In the genomic region with DNA sequence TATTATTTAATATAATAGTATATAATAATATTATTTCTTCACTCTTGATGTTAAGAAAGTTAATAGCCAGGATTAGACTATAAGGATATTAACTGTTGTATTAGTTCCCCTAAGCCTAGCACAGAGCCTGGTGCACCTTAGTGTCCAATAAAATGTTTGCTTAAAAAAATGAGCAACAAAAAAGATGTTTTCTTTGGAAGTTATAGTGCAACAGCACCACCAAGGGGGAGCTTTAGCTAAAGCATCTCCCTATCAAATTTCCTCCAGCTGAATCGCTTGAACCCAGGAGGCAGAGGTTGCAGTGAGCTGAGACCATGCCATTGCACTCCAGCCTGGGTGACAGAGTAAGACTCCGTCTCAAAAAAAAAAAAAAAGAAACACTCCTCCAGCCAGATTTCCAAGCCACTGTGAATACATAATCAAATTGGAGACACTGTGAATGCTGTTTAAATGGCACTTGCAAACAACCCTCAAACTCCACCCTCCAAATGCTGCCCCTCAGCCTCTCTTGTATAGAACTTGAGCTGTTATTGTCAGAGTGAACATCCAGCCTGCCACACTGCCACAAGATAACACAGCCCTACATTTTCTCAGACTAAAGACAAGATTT, we compare ENCODE assay signal across 7 cellular contexts.
A peak's percentile ranks its signal among the peaks of the same experiment; 100 is the strongest.
DNase-seq lines count a peak whose midpoint lies in the region; ATAC-seq and TF ChIP-seq lines count a peak whose summit lies in the region.

No MANE protein-coding gene starts in this region.

- in situ Hi-C loops in astrocyte of the cerebellum (cut with HindIII; ENCODE audit: low sequenced_read_pairs): no loop called here

- peak; percentile 57 for TF ChIP-seq CTCF in astrocyte of the cerebellum (IDR thresholded peaks at IDR 0.05; ENCODE audit: low read depth, low read length, missing control alignments)

- no peaks in the 10 kb centered on the region for H3K9me2 ChIP-seq in Karpas-422 (replicated peaks; ENCODE audit: insufficient read depth, low read length)

- H3K27me3 ChIP-seq in Karpas-422 (ENCODE audit: low read length): no peaks in the 10 kb centered on the region

- no peaks in the 10 kb centered on the region for H3K79me2 ChIP-seq in Karpas-422 (ENCODE audit: low read length)

- H3K9ac ChIP-seq in Karpas-422 (ENCODE audit: low read length): no peak overlapping the region

- ATAC-seq in GM19035 (IDR thresholded peaks at IDR 0.05; ENCODE audit: unreplicated experiment) (no peak), GM18519 (IDR thresholded peaks at IDR 0.05; ENCODE audit: low FRiP score, unreplicated experiment) (no peak)

- H4K20me1 ChIP-seq in Karpas-422 (ENCODE audit: insufficient read depth, low read depth, low read length): no peaks in the 10 kb centered on the region

- no peak overlapping the region for H3K4me2 ChIP-seq in Karpas-422 (ENCODE audit: low read depth, low read length, poor library complexity, severe bottlenecking)

- no peak overlapping the region for H3K27ac ChIP-seq in Karpas-422 (ENCODE audit: low read length)

- H2AFZ ChIP-seq in Karpas-422 (ENCODE audit: low read length): no peak overlapping the region

- no peaks in the 10 kb centered on the region for H3K36me3 ChIP-seq in Karpas-422 (ENCODE audit: insufficient read depth, low read length)

- no peak overlapping the region for H3K4me3 ChIP-seq in Karpas-422 (ENCODE audit: low read length)
- no peak overlapping the region for H3K4me3 ChIP-seq in astrocyte of the cerebellum (ENCODE audit: low read depth, low read length)

- H3K4me1 ChIP-seq in Karpas-422 (ENCODE audit: low read length): no peaks in the 10 kb centered on the region

- peak; percentile 10 for DNase-seq in ELF-1 (ENCODE audit: low read depth, low spot score)
- peak; percentile 71 for DNase-seq in Karpas-422
- DNase-seq in astrocyte of the cerebellum (ENCODE audit: low read depth): peak; percentile 12
- peak; percentile 49 to 61 for DNase-seq in lung microvascular endothelial cell (ENCODE audit: low read depth in 2 of 2)
- DNase-seq in middle frontal gyrus (ENCODE audit: extremely low spot score, low spot score): no peak

- no peaks in the 10 kb centered on the region for H3K9me3 ChIP-seq in Karpas-422 (ENCODE audit: low read length)
